ENCODE assay signal across 19 cellular contexts in genomic region chr2:85164145-85164559, GRCh38. TPM values are rescaled to one million over a fixed set of nuclear protein-coding genes. Genes with fewer than 3 reads are reported as not detected.
DNase-seq lines count a peak whose midpoint lies in the region; ATAC-seq and TF ChIP-seq lines count a peak whose summit lies in the region.
"Had no signal": no experiment of that assay in that cellular context is flagged by ENCODE, and none has a peak within 500 bp of the region (broad histone marks: within the 10 kb centered on the region; RNA-seq: fewer than 3 reads in every experiment).

No MANE protein-coding gene starts in this region.

- DNase-seq in activated effector memory CD4-positive, alpha-beta T cell treated with anti-CD3 and anti-CD28 coated beads, Interleukin-2, amount 50 U/mL, for 16 hours = peak; percentile 28
- no peak for DNase-seq in activated effector memory CD4-positive, alpha-beta T cell treated with Interleukin-2 at 50 U/mL for 16 hours
- peak; percentile 42 for DNase-seq in WERI-Rb-1
- no peak for DNase-seq in type B pancreatic cell (ENCODE audit: extremely low spot score, unreplicated experiment)
- DNase-seq in spleen = no peak
- DNase-seq in NCI-H2081 (lab: John Stamatoyannopoulos, UW) = no peak
- DNase-seq: activated gamma-delta T cell treated with Interleukin-2 at 50 U/mL for 16 hours; anterior cingulate cortex; CD4-positive, alpha-beta T cell; DMS79 treated with DMSO at 0.1 percent for 48 hours; MM.1S had no signal

- peak overlapping the region; percentile 41 to 61 (median 60) for H3K4me3 Mint-ChIP-seq in nephron
- H3K4me3 Mint-ChIP-seq in type B pancreatic cell = peak overlapping the region; percentile 76
- H3K4me3 Mint-ChIP-seq: CD4-positive, alpha-beta T cell; memory B cell; T-helper 1 cell treated with Interleukin-12 subunit alpha and Interleukin-12 subunit beta and Interleukin-4 antibody, amounts not matched to agents 30 μg/mL and 1 μg/mL, for 36 hours had no signal

- TF ChIP-seq CTCF in WERI-Rb-1 (IDR thresholded peaks at IDR 0.05; ENCODE audit: low read depth, low read length) (no peak), nephron (IDR thresholded peaks at IDR 0.05; ENCODE audit: unreplicated experiment in 3 of 3) (no peak), type B pancreatic cell (conservative IDR thresholded peaks at IDR 0.05) (peak; percentile 11), spleen (IDR thresholded peaks at IDR 0.05 in 8 of 11, conservative IDR thresholded peaks at IDR 0.05 in 3 of 11) (no peak)

- WGBS in spleen, 5 donors = 82 to 91% (median 88%) methylated on average over 7 of the region's 7 CpGs

- no peak for ATAC-seq in HG03159 (IDR thresholded peaks at IDR 0.05; ENCODE audit: unreplicated experiment)
- ATAC-seq: Right ventricle myocardium inferior had no signal

- no peaks in the 10 kb centered on the region for H3K27me3 ChIP-seq in WERI-Rb-1 (ENCODE audit: insufficient read depth, low read depth, severe bottlenecking)
- H3K27me3 ChIP-seq in spleen (replicated peaks in 1 of 7) = no peaks in the 10 kb centered on the region
- H3K27me3 ChIP-seq: neutrophil, upper lobe of left lung had no signal

- H3K36me3 Mint-ChIP-seq in nephron (ENCODE audit: low read depth) (peaks cover 18% of the 10 kb centered on the region), type B pancreatic cell (no peaks in the 10 kb centered on the region)
- H3K36me3 Mint-ChIP-seq: memory B cell had no signal

- intact Hi-C loops in spleen (cut with DNase I; ENCODE audit: low total_unique reads) = no loop called here

- H3K4me1 Mint-ChIP-seq in nephron (peaks cover 63% of the 10 kb centered on the region), type B pancreatic cell (ENCODE audit: unreplicated experiment) (peaks cover 46% of the 10 kb centered on the region)

- H3K9me3 ChIP-seq in WERI-Rb-1 (ENCODE audit: severe bottlenecking) (no peaks in the 10 kb centered on the region), spleen (no peaks in the 10 kb centered on the region)
- H3K9me3 ChIP-seq: neutrophil, upper lobe of left lung had no signal

- TF ChIP-seq POLR2A in spleen (IDR thresholded peaks at IDR 0.05) = no peak

- H3K27me3 Mint-ChIP-seq in nephron (ENCODE audit: low read depth) = no peaks in the 10 kb centered on the region
- H3K27me3 Mint-ChIP-seq in type B pancreatic cell = no peaks in the 10 kb centered on the region

- H3K9me3 Mint-ChIP-seq in nephron = no peaks in the 10 kb centered on the region
- no peaks in the 10 kb centered on the region for H3K9me3 Mint-ChIP-seq in type B pancreatic cell
- H3K9me3 Mint-ChIP-seq: CD4-positive, alpha-beta T cell; memory B cell; T-helper 1 cell treated with Interleukin-12 subunit alpha and Interleukin-12 subunit beta and Interleukin-4 antibody, amounts not matched to agents 30 μg/mL and 1 μg/mL, for 36 hours had no signal

- H3K36me3 ChIP-seq in WERI-Rb-1 (no peaks in the 10 kb centered on the region), spleen (no peaks in the 10 kb centered on the region)
- H3K36me3 ChIP-seq: neutrophil, upper lobe of left lung had no signal

- H3K27ac Mint-ChIP-seq in nephron = peak overlapping the region; percentile 80 to 86 (median 80)
- H3K27ac Mint-ChIP-seq in type B pancreatic cell = peak overlapping the region; percentile 49
- H3K27ac Mint-ChIP-seq: CD4-positive, alpha-beta T cell; memory B cell; T-helper 1 cell treated with Interleukin-12 subunit alpha and Interleukin-12 subunit beta and Interleukin-4 antibody, amounts not matched to agents 30 μg/mL and 1 μg/mL, for 36 hours had no signal

- H3K4me1 ChIP-seq in spleen = peaks cover 3 to 26% (median 8%) of the 10 kb centered on the region in 6 donors

- H3K4me3 ChIP-seq in WERI-Rb-1 (ENCODE audit: low read depth, low read length) (peak overlapping the region; percentile 50), spleen (no peak overlapping the region)
- H3K4me3 ChIP-seq: upper lobe of left lung had no signal

- H3K27ac ChIP-seq in WERI-Rb-1 = peak overlapping the region; percentile 78
- no peak overlapping the region for H3K27ac ChIP-seq in spleen
- H3K27ac ChIP-seq: epithelial cell of prostate, neutrophil had no signal

RNA-seq across cellular contexts. Expression of gene TCF7L1, which starts 31.0 kb away (rescaled TPM):
- 27.4 and 32.4 TPM in 2 replicates for total RNA-seq in type B pancreatic cell (ENCODE audit: low replicate concordance)
- total RNA-seq in spleen = 10 to 100 TPM in 3 of 7 donors, 1 to 10 TPM in 4; 3.3 to 15.8 (median 9.8) TPM
- 1 to 10 TPM; 2.0 to 5.2 (median 2.4) TPM for polyA plus RNA-seq in spleen
- total RNA-seq: CD4-positive, alpha-beta T cell had no signal

Comparison
In these comparisons a context has a peak if more than half of its experiments do, and no peak if none do; other contexts are left out.
1. DNase-seq: peak in activated effector memory CD4-positive, alpha-beta T cell treated with anti-CD3 and anti-CD28 coated beads, Interleukin-2, amount 50 U/mL, for 16 hours (single experiment) and WERI-Rb-1 (single experiment); none in activated effector memory CD4-positive, alpha-beta T cell treated with Interleukin-2 at 50 U/mL for 16 hours (single experiment), type B pancreatic cell (single experiment), spleen (single experiment) and NCI-H2081 (0 of 2).